Comparison of ENCODE assay signal across 9 cellular contexts in the genomic region with DNA sequence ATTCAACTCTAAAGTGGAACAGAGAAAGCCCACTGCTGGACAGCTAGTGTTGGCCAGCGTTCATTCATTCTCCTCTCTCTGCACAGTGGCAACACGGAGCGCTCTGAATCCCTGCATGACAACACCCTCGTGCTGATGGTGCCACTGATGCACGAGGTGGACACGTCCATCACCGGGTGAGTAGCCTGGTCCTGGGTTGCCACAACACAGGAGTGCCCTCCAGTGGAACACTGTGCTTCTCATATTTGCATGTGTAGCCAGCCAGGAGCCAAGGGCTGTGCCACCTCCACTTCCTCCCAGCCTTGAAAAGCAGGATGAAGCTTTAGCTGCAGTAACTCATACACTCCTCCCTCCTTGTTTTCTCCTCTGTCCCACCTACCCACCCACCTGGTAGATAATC.
DNase-seq lines count a peak whose midpoint lies in the region; ATAC-seq, FAIRE-seq and TF ChIP-seq lines count a peak whose summit lies in the region.
"Had no signal": no experiment of that assay in that cellular context is flagged by ENCODE, and none has a peak within 500 bp of the region (broad histone marks: within the 10 kb centered on the region; RNA-seq: fewer than 3 reads in every experiment).

No MANE protein-coding gene starts in this region.

- in situ Hi-C loops in HepG2 (cut with HindIII; ENCODE audit: extremely low pct_ligation_motif_present, low pct_unique_long_range_greater_than_20kb): no loop called here
- in situ Hi-C loops in G401 (cut with HindIII; ENCODE audit: low sequenced_read_pairs): no loop called here

- H3K9ac ChIP-seq in Karpas-422 (ENCODE audit: low read length): no peak overlapping the region
- no peak overlapping the region for H3K9ac ChIP-seq in HepG2 (ENCODE audit: insufficient read depth, low read depth, low read length)

- H3K9me2 ChIP-seq in Karpas-422 (replicated peaks; ENCODE audit: insufficient read depth, low read length) (no peaks in the 10 kb centered on the region), GM23338 (ENCODE audit: insufficient read depth) (no peaks in the 10 kb centered on the region)

- H3K36me3 Mint-ChIP-seq in MCF 10A (ENCODE audit: insufficient read depth, unreplicated experiment) (no peaks in the 10 kb centered on the region), GM23338 (ENCODE audit: low read depth) (no peaks in the 10 kb centered on the region)

- H3K27ac ChIP-seq in A673 (ENCODE audit: low read depth, low read length, poor library complexity, severe bottlenecking): no peak overlapping the region
- H3K27ac ChIP-seq in Karpas-422 (ENCODE audit: low read length): no peak overlapping the region
- no peak overlapping the region for H3K27ac ChIP-seq in HepG2 (ENCODE audit: extremely low read length, insufficient read depth, low read length)
- H3K27ac ChIP-seq in GM23338 (ENCODE audit: low read depth): no peak overlapping the region

- POLR2A ChIA-PET in A673 (lab: Charles Lee; ENCODE audit: low non-redundant PET) (no interaction called here), MCF 10A (lab: Yijun Ruan, JAX) (interaction anchor here (0.7 kb wide), 1 partner anchor 120 kb away, joined by 3 read pairs; no protein-coding TSS in a partner anchor), HepG2 (lab: Yijun Ruan, JAX) (no interaction called here)

- TF ChIP-seq CTCF in A673 (conservative IDR thresholded peaks at IDR 0.05; ENCODE audit: low read depth, low read length) (peak; percentile 31), MCF 10A (IDR thresholded peaks at IDR 0.05; ENCODE audit: unreplicated experiment) (peak; percentile 35), HepG2 (CRISPR knock-in tag; IDR thresholded peaks at IDR 0.05) (peak; percentile 71), GM23338 (conservative IDR thresholded peaks at IDR 0.05; ENCODE audit: low read depth in 2 of 2) (peak in 1 of 2 experiments; percentile 51; a peak in 2 of 4 replicates)

- no peak for FAIRE-seq in HepG2 (lab: Jason Lieb, UNC)
- FAIRE-seq: endometrium had no signal

- BruUV-seq in A673 (replicated peaks; lab: Mats Ljungman, UMichigan): no TSS peak
- no TSS peak for BruUV-seq in MCF 10A (replicated peaks; lab: Mats Ljungman, UMichigan)
- BruUV-seq in HepG2 (replicated peaks; lab: Mats Ljungman, UMichigan): no TSS peak

- intact Hi-C loops in A673 (cut with micrococcal nuclease; ENCODE audit: unreplicated experiment): no loop called here
- intact Hi-C loops in MCF 10A (cut with micrococcal nuclease): no loop called here
- intact Hi-C loops in HepG2 (cut with micrococcal nuclease; ENCODE audit: unreplicated experiment): no loop called here

- H3K4me3 ChIP-seq in A673 (ENCODE audit: low read depth, low read length, poor library complexity, severe bottlenecking): no peak overlapping the region
- no peak overlapping the region for H3K4me3 ChIP-seq in Karpas-422 (ENCODE audit: low read length)
- H3K4me3 ChIP-seq in HepG2 (replicated peaks in 1 of 3; ENCODE audit: insufficient read depth in 1 of 3, low read depth in 2 of 3, low read length in 3 of 3): no peak overlapping the region
- no peak overlapping the region for H3K4me3 ChIP-seq in GM23338

- H3K27me3 Mint-ChIP-seq in MCF 10A (ENCODE audit: insufficient read depth, unreplicated experiment) (peaks cover 100% of the 10 kb centered on the region), GM23338 (ENCODE audit: insufficient read depth, low read depth, poor library complexity) (peaks cover 7% of the 10 kb centered on the region)

- H3K9me3 Mint-ChIP-seq in MCF 10A (ENCODE audit: unreplicated experiment) (no peaks in the 10 kb centered on the region), GM23338 (no peaks in the 10 kb centered on the region)

- no peaks in the 10 kb centered on the region for H3F3A ChIP-seq in GM23338 (replicated peaks; ENCODE audit: low read depth)

- no peak overlapping the region for H3K4me2 ChIP-seq in Karpas-422 (ENCODE audit: low read depth, low read length, poor library complexity, severe bottlenecking)
- H3K4me2 ChIP-seq in HepG2 (ENCODE audit: low read depth, low read length): no peak overlapping the region
- no peak overlapping the region for H3K4me2 ChIP-seq in GM23338

- 20% methylated on average over 3 of the region's 7 CpGs for WGBS in HepG2 (ENCODE audit: low lambda C conversion rate)

- TF ChIP-seq EP300 in HepG2 (IDR thresholded peaks at IDR 0.05; ENCODE audit: low read depth in 2 of 2, low read length in 2 of 2) (no peak), HepG2 (CRISPR knock-in tag; IDR thresholded peaks at IDR 0.05; ENCODE audit: borderline replicate concordance) (no peak)

- H3K4me3 Mint-ChIP-seq in MCF 10A (ENCODE audit: unreplicated experiment): no peak overlapping the region
- H3K4me3 Mint-ChIP-seq in GM23338: no peak overlapping the region

- H4K20me1 ChIP-seq in Karpas-422 (ENCODE audit: insufficient read depth, low read depth, low read length) (no peaks in the 10 kb centered on the region; the same call in 1 of the 2 replicates), HepG2 (ENCODE audit: insufficient read depth, low read length) (no peaks in the 10 kb centered on the region), GM23338 (replicated peaks; ENCODE audit: insufficient read depth) (no peaks in the 10 kb centered on the region)

- no peak for TF ChIP-seq RAD21 in HepG2 (CRISPR knock-in tag; IDR thresholded peaks at IDR 0.05)

- no peaks in the 10 kb centered on the region for H3K36me3 ChIP-seq in A673 (ENCODE audit: insufficient read depth, low read length, poor library complexity, severe bottlenecking)
- no peaks in the 10 kb centered on the region for H3K36me3 ChIP-seq in Karpas-422 (ENCODE audit: insufficient read depth, low read length)
- no peaks in the 10 kb centered on the region for H3K36me3 ChIP-seq in HepG2 (replicated peaks in 1 of 2; ENCODE audit: control insufficient read depth in 1 of 2, insufficient read depth in 2 of 2, low read length in 2 of 2)
- H3K36me3 ChIP-seq in GM23338 (ENCODE audit: insufficient read depth): no peaks in the 10 kb centered on the region

- CTCF ChIA-PET in A673 (lab: Charles Lee): no interaction called here
- CTCF ChIA-PET in MCF 10A (lab: Yijun Ruan, JAX): interaction anchor here (0.6 to 2.2 kb wide), 9 partner anchors 10 to 352 kb away, joined by 3 to 8 read pairs (median 3); no protein-coding TSS in a partner anchor
- CTCF ChIA-PET in HepG2 (lab: Yijun Ruan, JAX; ENCODE audit: low intra/inter-chr PET ratio, low total read pairs): no interaction called here

- no peak for TF ChIP-seq POLR2A in HepG2 (IDR thresholded peaks at IDR 0.05; ENCODE audit: insufficient read depth in 1 of 2, low read depth in 2 of 2, low read length in 2 of 2)

- ATAC-seq in HepG2 (peak; percentile 86), GM23338 (no peak), GM21423 (IDR thresholded peaks at IDR 0.05; ENCODE audit: unreplicated experiment) (no peak)

- no peaks in the 10 kb centered on the region for H3K9me3 ChIP-seq in A673 (ENCODE audit: low read depth, low read length, poor library complexity, severe bottlenecking)
- H3K9me3 ChIP-seq in Karpas-422 (ENCODE audit: low read length): no peaks in the 10 kb centered on the region
- H3K9me3 ChIP-seq in HepG2 (ENCODE audit: low read length): no peaks in the 10 kb centered on the region

- H3K4me1 Mint-ChIP-seq in MCF 10A (ENCODE audit: insufficient read depth, unreplicated experiment) (no peaks in the 10 kb centered on the region), GM23338 (peaks cover 3% of the 10 kb centered on the region; the same call in 2 of the 3 replicates)

- H3K79me2 ChIP-seq in Karpas-422 (ENCODE audit: low read length) (no peaks in the 10 kb centered on the region), HepG2 (ENCODE audit: insufficient read depth, low read length) (no peaks in the 10 kb centered on the region), GM23338 (replicated peaks; ENCODE audit: insufficient read depth) (no peaks in the 10 kb centered on the region)

- H3K4me1 ChIP-seq in A673 (ENCODE audit: insufficient read depth, low read length, poor library complexity, severe bottlenecking) (no peaks in the 10 kb centered on the region), Karpas-422 (ENCODE audit: low read length) (peaks cover 7% of the 10 kb centered on the region), HepG2 (ENCODE audit: insufficient read depth, low read length) (no peaks in the 10 kb centered on the region), GM23338 (ENCODE audit: insufficient read depth) (no peaks in the 10 kb centered on the region)

- H2AFZ ChIP-seq in Karpas-422 (ENCODE audit: low read length): no peak overlapping the region
- H2AFZ ChIP-seq in HepG2 (ENCODE audit: low read length): no peak overlapping the region
- H2AFZ ChIP-seq in GM23338: no peak overlapping the region

- no peak overlapping the region for H3K27ac Mint-ChIP-seq in MCF 10A (ENCODE audit: low read depth, unreplicated experiment)
- H3K27ac Mint-ChIP-seq in GM23338: no peak overlapping the region

- peak; percentile 15 for DNase-seq in A673 (ENCODE audit: low spot score)
- peak; percentile 44 for DNase-seq in Karpas-422
- DNase-seq in MCF 10A (ENCODE audit: unreplicated experiment): peak; percentile 54
- peak; percentile 18 for DNase-seq in HepG2 (ENCODE audit: low spot score)
- no peak for DNase-seq in G401 (ENCODE audit: low spot score)
- DNase-seq in GM23338 (ENCODE audit: low spot score): no peak
- no peak for DNase-seq in stimulated activated CD4-positive, alpha-beta T cell treated with anti-CD3 and anti-CD28 coated beads, Interleukin-15, amount 100 ng/mL, for 24 hours

- H3K27me3 ChIP-seq in A673 (replicated peaks; ENCODE audit: insufficient read depth, low read depth, low read length, poor library complexity) (no peaks in the 10 kb centered on the region), Karpas-422 (ENCODE audit: low read length) (peaks cover 2% of the 10 kb centered on the region; the same call in 1 of the 2 replicates), HepG2 (ENCODE audit: control insufficient read depth in 1 of 2, insufficient read depth in 2 of 2, low read length in 2 of 2) (peaks cover 0 to 17% of the 10 kb centered on the region in 2 experiments; a peak in 2 of 5 replicates), GM23338 (ENCODE audit: insufficient read depth) (no peaks in the 10 kb centered on the region)

TF ChIP-seq in HepG2, 621 proteins besides CTCF, POLR2A, EP300 and RAD21 (continues in another document):
- TF ChIP-seq STAG1 (CRISPR knock-in tag; IDR thresholded peaks at IDR 0.05) (peak; percentile 67), SMC3 (IDR thresholded peaks at IDR 0.05; ENCODE audit: low read length) (peak; percentile 12; the same call in 1 of the 2 replicates)

TF ChIP-seq in GM23338, 12 proteins besides CTCF, POLR2A, EP300 and RAD21 (continues in another document):
- TF ChIP-seq NANOG (IDR thresholded peaks at IDR 0.05; ENCODE audit: borderline replicate concordance) (no peak), EZH2 (IDR thresholded peaks at IDR 0.05; ENCODE audit: low read depth, unreplicated experiment) (no peak), ZNF331 (CRISPR knock-in tag; IDR thresholded peaks at IDR 0.05; ENCODE audit: low read depth) (no peak)

Comparison
In these comparisons a context has a peak if more than half of its experiments do, and no peak if none do; other contexts are left out.
1. DNase-seq: peak in A673 (single experiment), Karpas-422 (single experiment), MCF 10A (single experiment) and HepG2 (single experiment); none in G401 (single experiment), GM23338 (single experiment) and stimulated activated CD4-positive, alpha-beta T cell treated with anti-CD3 and anti-CD28 coated beads, Interleukin-15, amount 100 ng/mL, for 24 hours (single experiment).